9 cellular contexts compared by ENCODE assay signal in genomic region chr5:96433066-96433447, GRCh38. TPM values are rescaled to one million over a fixed set of nuclear protein-coding genes. Genes with fewer than 3 reads are reported as not detected.
DNase-seq lines count a peak whose midpoint lies in the region; ATAC-seq and TF ChIP-seq lines count a peak whose summit lies in the region.
"Had no signal": no experiment of that assay in that cellular context is flagged by ENCODE, and none has a peak within 500 bp of the region (broad histone marks: within the 10 kb centered on the region; RNA-seq: fewer than 3 reads in every experiment).

TSS of gene PCSK1 (minus strand) at chr5:96433248. CDS start at chr5:96433042, 206 bp downstream.

- ATAC-seq in IMR-90 (ENCODE audit: low read depth) (no peak), SK-N-SH treated with all-trans-retinoic acid at 6 μM for 48 hours (peak; percentile 44; the same call in 2 of the 3 replicates), HG02588 (IDR thresholded peaks at IDR 0.05; ENCODE audit: unreplicated experiment) (no peak), HG03095 (IDR thresholded peaks at IDR 0.05; ENCODE audit: unreplicated experiment) (no peak)
- ATAC-seq: Panc1 had no signal

- no peak within 1 kb of the TSS for H2BK120ac ChIP-seq in IMR-90 (ENCODE audit: low read depth, low read length)
- no peak within 1 kb of the TSS for H2BK120ac ChIP-seq in mesenchymal stem cell (ENCODE audit: low read depth, low read length)

- H3K27me3 ChIP-seq in IMR-90 (ENCODE audit: control insufficient read depth, insufficient read depth, low read length) (peaks cover 43% of the 10 kb centered on the region), mesenchymal stem cell (ENCODE audit: control insufficient read depth in 1 of 2, insufficient read depth in 1 of 2, low read length in 2 of 2) (peaks cover 54 to 57% of the 10 kb centered on the region in 2 experiments)

- DNase-seq in Ammon's horn (ENCODE audit: low spot score) (peak; percentile 37), IMR-90 (no peak), mesenchymal stem cell (no peak)
- DNase-seq in stimulated activated CD4-positive, alpha-beta T cell treated with anti-CD3 and anti-CD28 coated beads, Interleukin-4, amount 100 ng/mL, for 24 hours, result no peak
- no peak for DNase-seq in activated naive CD4-positive, alpha-beta T cell treated with Interleukin-2 at 50 U/mL for 16 hours

- no peak within 1 kb of the TSS for H3K9ac ChIP-seq in IMR-90 (ENCODE audit: low read depth, low read length)
- no peak within 1 kb of the TSS for H3K9ac ChIP-seq in mesenchymal stem cell (ENCODE audit: low read length)

- no peak within 1 kb of the TSS for H2AK9ac ChIP-seq in IMR-90 (replicated peaks; ENCODE audit: low read depth, low read length, poor library complexity)

- no TSS peak for BruUV-seq in IMR-90 (replicated peaks; lab: Mats Ljungman, UMichigan)

- H3K56ac ChIP-seq in IMR-90 (ENCODE audit: extremely low read depth, insufficient read depth, low read length), result no peak within 1 kb of the TSS

- H4K8ac ChIP-seq in IMR-90 (ENCODE audit: low read depth in 2 of 2, low read length in 2 of 2) (no peak within 1 kb of the TSS), mesenchymal stem cell (ENCODE audit: low read length) (no peak within 1 kb of the TSS)

- H2BK5ac ChIP-seq in IMR-90 (ENCODE audit: low read depth, low read length, poor library complexity, severe bottlenecking) (no peak within 1 kb of the TSS), mesenchymal stem cell (ENCODE audit: low read depth, low read length, poor library complexity, severe bottlenecking) (no peak within 1 kb of the TSS)

- H2BK20ac ChIP-seq in IMR-90 (ENCODE audit: low read depth, low read length), result no peak within 1 kb of the TSS

- H4K91ac ChIP-seq in IMR-90 (ENCODE audit: insufficient read depth, low read depth, low read length), result no peak within 1 kb of the TSS
- H4K91ac ChIP-seq in mesenchymal stem cell (ENCODE audit: low read length), result no peak within 1 kb of the TSS

- 10% methylated on average over 6 of the region's 19 CpGs; no CpG with 5 or more reads in 1 of the 2 experiments for whole genome bisulfite sequencing in IMR-90 (ENCODE audit: extremely low coverage in 2 of 2, insufficient read length in 1 of 2), 2 experiments
- WGBS in mesenchymal stem cell, result 2% methylated on average over 19 of the region's 19 CpGs

- H3K14ac ChIP-seq in IMR-90 (replicated peaks; ENCODE audit: low read depth, low read length) (no peak within 1 kb of the TSS), mesenchymal stem cell (ENCODE audit: low read length in 2 of 2) (no peak within 1 kb of the TSS)

- H3K23ac ChIP-seq in IMR-90 (ENCODE audit: low read depth, low read length) (no peak within 1 kb of the TSS), mesenchymal stem cell (ENCODE audit: low read length in 2 of 2) (peak within 1 kb of the TSS in 1 of 2 experiments; percentile 78)

- H2AFZ ChIP-seq in IMR-90 (replicated peaks; ENCODE audit: low read length, poor library complexity) (peak within 1 kb of the TSS; percentile 1), mesenchymal stem cell (ENCODE audit: low read depth, low read length) (peak within 1 kb of the TSS; percentile 61)

- no peak within 1 kb of the TSS for H2AK5ac ChIP-seq in IMR-90 (ENCODE audit: low read depth, low read length)
- H2AK5ac ChIP-seq in mesenchymal stem cell (ENCODE audit: low read length, severe bottlenecking), result no peak within 1 kb of the TSS

- H3K9me1 ChIP-seq in IMR-90 (ENCODE audit: insufficient read depth, low read length), result no peaks in the 10 kb centered on the region

- intact Hi-C loops in IMR-90 (cut with micrococcal nuclease), result no loop called here

- H3K27ac ChIP-seq in IMR-90 (ENCODE audit: insufficient read depth, low read length) (no peak within 1 kb of the TSS), mesenchymal stem cell (ENCODE audit: low read length, poor library complexity, severe bottlenecking) (no peak within 1 kb of the TSS)

- H3K36me3 ChIP-seq in IMR-90 (ENCODE audit: control insufficient read depth, insufficient read depth, low read length) (no peaks in the 10 kb centered on the region), mesenchymal stem cell (ENCODE audit: control insufficient read depth in 1 of 2, insufficient read depth in 2 of 2, low read depth in 1 of 2, low read length in 2 of 2) (no peaks in the 10 kb centered on the region)

- no peak for TF ChIP-seq CTCF in IMR-90 (conservative IDR thresholded peaks at IDR 0.05; ENCODE audit: low read depth, low read length)

- TF ChIP-seq RAD21 in IMR-90 (IDR thresholded peaks at IDR 0.05; ENCODE audit: low read length), result no peak

- no peak for TF ChIP-seq POLR2A in IMR-90 (IDR thresholded peaks at IDR 0.05; ENCODE audit: low read depth, low read length)

- H2BK15ac ChIP-seq in IMR-90 (ENCODE audit: low read depth, low read length) (no peak within 1 kb of the TSS), mesenchymal stem cell (ENCODE audit: low read depth, poor library complexity, severe bottlenecking) (no peak within 1 kb of the TSS)

- POLR2A ChIA-PET in IMR-90 (lab: Charles Lee; ENCODE audit: unreplicated experiment), result no interaction called here

- H3K9me3 ChIP-seq in IMR-90 (ENCODE audit: control insufficient read depth, insufficient read depth, low read length), result peaks cover 7% of the 10 kb centered on the region; the same call in 1 of the 2 replicates
- H3K9me3 ChIP-seq in mesenchymal stem cell (ENCODE audit: control insufficient read depth, low read length), result no peaks in the 10 kb centered on the region

- H4K5ac ChIP-seq in IMR-90 (ENCODE audit: low read depth, low read length), result no peak within 1 kb of the TSS

- H2BK12ac ChIP-seq in mesenchymal stem cell (ENCODE audit: low read length in 2 of 2), result no peak within 1 kb of the TSS

- H3K4ac ChIP-seq in IMR-90 (ENCODE audit: low read depth, low read length) (no peak within 1 kb of the TSS), mesenchymal stem cell (ENCODE audit: low read depth in 1 of 2, low read length in 2 of 2) (no peak within 1 kb of the TSS)

- H3K79me1 ChIP-seq in IMR-90 (ENCODE audit: low read depth in 1 of 2, low read length in 2 of 2) (no peaks in the 10 kb centered on the region), mesenchymal stem cell (replicated peaks; ENCODE audit: low read length, poor library complexity, severe bottlenecking) (no peaks in the 10 kb centered on the region)

- CTCF ChIA-PET in IMR-90 (lab: Yijun Ruan, JAX), result interaction anchor here (0.5 kb wide), 1 partner anchor 102 kb away, joined by 3 read pairs; no protein-coding TSS in a partner anchor

- H3K4me1 ChIP-seq in IMR-90 (ENCODE audit: control insufficient read depth, insufficient read depth, low read length) (no peaks in the 10 kb centered on the region; the same call in 1 of the 2 replicates), mesenchymal stem cell (ENCODE audit: control insufficient read depth, insufficient read depth, low read depth, low read length) (peaks cover 12% of the 10 kb centered on the region)

- no peak within 1 kb of the TSS for H3K18ac ChIP-seq in IMR-90 (ENCODE audit: low read depth, low read length)
- H3K18ac ChIP-seq in mesenchymal stem cell (ENCODE audit: low read depth in 1 of 2, low read length in 2 of 2), result no peak within 1 kb of the TSS

- H3K4me2 ChIP-seq in IMR-90 (ENCODE audit: low read depth, low read length) (no peak within 1 kb of the TSS; the same call in 1 of the 2 replicates), mesenchymal stem cell (ENCODE audit: low read length, poor library complexity, severe bottlenecking) (no peak within 1 kb of the TSS)

- dilution Hi-C loops in IMR-90 (cut with HindIII; ENCODE audit: low sequenced_read_pairs, unreplicated experiment), result no loop called here

- in situ Hi-C loops in IMR-90 (cut with MboI; ENCODE audit: low sequenced_read_pairs), result no loop called here

- H3K4me3 ChIP-seq in IMR-90 (ENCODE audit: insufficient read depth, low read depth, low read length) (no peak within 1 kb of the TSS), mesenchymal stem cell (ENCODE audit: insufficient read depth in 1 of 2, low read depth in 1 of 2, low read length in 2 of 2) (peak within 1 kb of the TSS in 1 of 2 experiments; percentile 76)

- no peaks in the 10 kb centered on the region for H4K20me1 ChIP-seq in IMR-90 (ENCODE audit: insufficient read depth, low read length)

TF ChIP-seq in IMR-90, 13 proteins besides CTCF, POLR2A, EP300 and RAD21 (continues in another document):
- TF ChIP-seq MXI1 (IDR thresholded peaks at IDR 0.05; ENCODE audit: borderline replicate concordance, low read depth, low read length) (no peak), BHLHE40 (IDR thresholded peaks at IDR 0.05; ENCODE audit: low read depth, low read length) (no peak), RFX5 (IDR thresholded peaks at IDR 0.05; ENCODE audit: low read depth, low read length) (no peak), MAFK (IDR thresholded peaks at IDR 0.05; ENCODE audit: low read depth, low read length) (no peak), FOS (IDR thresholded peaks at IDR 0.05; ENCODE audit: low read depth, low read length) (no peak), MAZ (IDR thresholded peaks at IDR 0.05; ENCODE audit: borderline replicate concordance, low read depth, low read length) (no peak), RCOR1 (IDR thresholded peaks at IDR 0.05; ENCODE audit: insufficient replicate concordance, low read length) (no peak)

TF ChIP-seq in SK-N-SH treated with all-trans-retinoic acid at 6 μM for 48 hours, 23 proteins besides CTCF, POLR2A, EP300 and RAD21 (continues in another document):
- TF ChIP-seq TCF4 (CRISPR knock-in tag; IDR thresholded peaks at IDR 0.05; ENCODE audit: borderline replicate concordance) (no peak), OSR1 (CRISPR knock-in tag; IDR thresholded peaks at IDR 0.05) (no peak), PATZ1 (CRISPR knock-in tag; IDR thresholded peaks at IDR 0.05; ENCODE audit: borderline replicate concordance) (no peak), ZC3H10 (CRISPR knock-in tag; IDR thresholded peaks at IDR 0.05) (no peak), SNAI2 (CRISPR knock-in tag; IDR thresholded peaks at IDR 0.05) (no peak), BACH2 (CRISPR knock-in tag; IDR thresholded peaks at IDR 0.05; ENCODE audit: borderline replicate concordance) (no peak)

RNA-seq across cellular contexts. Expression of gene PCSK1, which starts in this region (rescaled TPM):
- total RNA-seq in IMR-90 (2012; rRNA removed), result not detected in 2 replicates
- polyA plus RNA-seq in IMR-90 (2012; rRNA removed), result not detected in 2 replicates
- polyA plus RNA-seq in IMR-90 (2012; cell fraction: cytosol; rRNA removed), result not detected in 2 replicates
- not detected in 2 replicates for polyA plus RNA-seq in IMR-90 (2012; cell fraction: nucleus; rRNA removed; ENCODE audit: low replicate concordance)
- not detected for polyA plus RNA-seq in mesenchymal stem cell (2013, experiment 1 of 2)
- polyA plus RNA-seq in mesenchymal stem cell (2013, experiment 2 of 2), result not detected
